ENCODE assay signal across 23 cellular contexts in genomic region chr7:121448429-121448828, GRCh38.
"Had no signal": no experiment of that assay in that cellular context is flagged by ENCODE, and none has a peak within 500 bp of the region (broad histone marks: within the 10 kb centered on the region; RNA-seq: fewer than 3 reads in every experiment).

No MANE protein-coding gene starts in this region.

- ATAC-seq: esophagus mucosa; left colon; naive thymus-derived CD4-positive, alpha-beta T cell; stimulated activated naive CD8-positive, alpha-beta T cell treated with anti-CD3 and anti-CD28 coated beads, Interleukin-15, amount 100 ng/mL, for 72 hours; T-helper 17 cell had no signal

- H3K4me1 Mint-ChIP-seq: activated naive CD4-positive, alpha-beta T cell treated with anti-CD3 and anti-CD28 coated beads, Interleukin-2, amount 10 ng/mL, durations not matched to agents 7 days and 5 days; neural crest cell; stimulated activated naive CD8-positive, alpha-beta T cell treated with anti-CD3 and anti-CD28 coated beads, Interleukin-15, amount 100 ng/mL, for 72 hours had no signal

- H3K36me3 Mint-ChIP-seq: activated naive CD4-positive, alpha-beta T cell treated with anti-CD3 and anti-CD28 coated beads, Interleukin-2, amount 10 ng/mL, durations not matched to agents 7 days and 5 days; brain; naive thymus-derived CD4-positive, alpha-beta T cell had no signal

- DNase-seq: activated CD4-positive, alpha-beta memory T cell treated with anti-CD3 and anti-CD28 coated beads, Interleukin-2, amount 10 ng/mL, durations not matched to agents 7 days and 5 days; activated CD4-positive, alpha-beta T cell treated with anti-CD3 and anti-CD28 coated beads for 4 hours; activated CD4-positive, CD25-positive, alpha-beta regulatory T cell; activated effector memory CD4-positive, alpha-beta T cell treated with anti-CD3 and anti-CD28 coated beads, Interleukin-2, amount 50 U/mL, for 16 hours; activated naive CD4-positive, alpha-beta T cell treated with anti-CD3 and anti-CD28 coated beads, Interleukin-2, amount 10 ng/mL, durations not matched to agents 7 days and 5 days; activated T-cell treated with anti-CD3 and anti-CD28 coated beads for 4 hours; glutamatergic neuron; hypothalamus; left colon; naive thymus-derived CD4-positive, alpha-beta T cell; retina; sigmoid colon; stimulated activated CD4-positive, alpha-beta T cell treated with anti-CD3 and anti-CD28 coated beads, Interleukin-4, amount 100 ng/mL, for 24 hours; stimulated activated naive CD8-positive, alpha-beta T cell treated with anti-CD3 and anti-CD28 coated beads, Interleukin-15, amount 100 ng/mL, for 72 hours; SW 1271; T-helper 17 cell; transverse colon had no signal

- H3K9me3 Mint-ChIP-seq: activated naive CD4-positive, alpha-beta T cell treated with anti-CD3 and anti-CD28 coated beads, Interleukin-2, amount 10 ng/mL, durations not matched to agents 7 days and 5 days; stimulated activated naive CD8-positive, alpha-beta T cell treated with anti-CD3 and anti-CD28 coated beads, Interleukin-15, amount 100 ng/mL, for 72 hours had no signal

- H3K27me3 ChIP-seq: sigmoid colon, transverse colon, vagina had no signal

- H3K9me3 ChIP-seq: sigmoid colon, transverse colon, vagina had no signal

- H3K27me3 Mint-ChIP-seq: activated naive CD4-positive, alpha-beta T cell treated with anti-CD3 and anti-CD28 coated beads, Interleukin-2, amount 10 ng/mL, durations not matched to agents 7 days and 5 days; naive thymus-derived CD4-positive, alpha-beta T cell; progenitor cell of endocrine pancreas; stimulated activated naive CD8-positive, alpha-beta T cell treated with anti-CD3 and anti-CD28 coated beads, Interleukin-15, amount 100 ng/mL, for 72 hours; T-helper 17 cell had no signal

- H3K4me1 ChIP-seq: sigmoid colon had no signal

- H3K4me3 ChIP-seq: lung, sigmoid colon, transverse colon, vagina had no signal

- H3K36me3 ChIP-seq: sigmoid colon, transverse colon, vagina had no signal

- H3K4me3 Mint-ChIP-seq: activated CD4-positive, alpha-beta memory T cell treated with anti-CD3 and anti-CD28 coated beads, Interleukin-2, amount 10 ng/mL, durations not matched to agents 7 days and 5 days; activated naive CD4-positive, alpha-beta T cell treated with anti-CD3 and anti-CD28 coated beads, Interleukin-2, amount 10 ng/mL, durations not matched to agents 7 days and 5 days; brain; naive thymus-derived CD4-positive, alpha-beta T cell; neural crest cell; stimulated activated naive CD8-positive, alpha-beta T cell treated with anti-CD3 and anti-CD28 coated beads, Interleukin-15, amount 100 ng/mL, for 72 hours; T-helper 17 cell had no signal

- H3K27ac Mint-ChIP-seq: activated CD4-positive, alpha-beta memory T cell treated with anti-CD3 and anti-CD28 coated beads, Interleukin-2, amount 10 ng/mL, durations not matched to agents 7 days and 5 days; activated naive CD4-positive, alpha-beta T cell treated with anti-CD3 and anti-CD28 coated beads, Interleukin-2, amount 10 ng/mL, durations not matched to agents 7 days and 5 days; naive thymus-derived CD4-positive, alpha-beta T cell; progenitor cell of endocrine pancreas; T-helper 17 cell had no signal
